10 cellular contexts compared by ENCODE assay signal in the genomic region with DNA sequence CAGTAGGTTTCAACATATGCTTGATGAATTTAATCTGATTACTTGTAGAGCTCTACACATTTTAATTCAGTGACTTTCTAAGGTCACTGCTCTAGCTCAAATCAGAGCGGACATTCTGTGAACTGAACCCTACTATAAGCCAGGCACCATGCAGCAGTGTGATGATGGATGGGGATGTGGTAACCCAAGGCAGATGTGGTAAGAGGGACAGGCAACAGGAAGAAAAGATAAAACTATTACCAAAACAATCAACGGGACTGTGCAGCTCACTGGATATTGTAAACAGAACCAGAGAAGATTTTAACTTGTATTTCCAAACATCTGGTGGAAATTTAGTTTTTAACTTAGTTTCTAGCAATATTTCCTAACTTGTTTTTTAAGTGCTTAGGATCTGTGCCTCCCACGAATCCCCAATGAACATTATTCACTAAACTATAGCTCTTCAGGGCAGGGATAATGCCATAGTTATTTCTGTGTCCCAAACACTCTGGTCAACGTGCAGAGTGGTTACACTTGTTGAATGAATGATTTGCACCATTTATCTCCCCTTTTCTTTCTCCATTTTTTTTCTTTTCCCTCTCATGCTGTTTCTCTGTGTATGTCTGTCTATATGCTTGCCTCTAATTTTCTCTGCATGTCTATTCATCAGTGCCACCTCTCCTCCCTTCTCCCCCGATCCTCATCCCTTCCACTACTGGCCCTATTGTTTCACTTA. TPM values are rescaled to one million over a fixed set of nuclear protein-coding genes. Genes with fewer than 3 reads are reported as not detected.
DNase-seq lines count a peak whose midpoint lies in the region; ATAC-seq and TF ChIP-seq lines count a peak whose summit lies in the region.
"Had no signal": no experiment of that assay in that cellular context is flagged by ENCODE, and none has a peak within 500 bp of the region (broad histone marks: within the 10 kb centered on the region; RNA-seq: fewer than 3 reads in every experiment).

No MANE protein-coding gene starts in this region.

- no peaks in the 10 kb centered on the region for H3K9me3 Mint-ChIP-seq in activated naive CD4-positive, alpha-beta T cell treated with anti-CD3 and anti-CD28 coated beads for 36 hours
- no peaks in the 10 kb centered on the region for H3K9me3 Mint-ChIP-seq in effector memory CD8-positive, alpha-beta T cell
- no peaks in the 10 kb centered on the region for H3K9me3 Mint-ChIP-seq in stimulated activated memory B cell treated with anti-CD40 and anti-IgM and Interleukin-4, amounts not matched to agents 10 μg/mL and 1 μg/mL and 100 μg/mL, for 72 hours

- WGBS in ovary, 3 donors, result 51 to 62% (median 53%) methylated on average over 5 of the region's 5 CpGs

- H3K9me3 ChIP-seq in SK-N-MC (ENCODE audit: low read depth, low read length) (no peaks in the 10 kb centered on the region), ovary (no peaks in the 10 kb centered on the region)

- H3K36me3 Mint-ChIP-seq in activated naive CD4-positive, alpha-beta T cell treated with anti-CD3 and anti-CD28 coated beads for 36 hours (ENCODE audit: low read depth), result peaks cover 17% of the 10 kb centered on the region
- peaks cover 7% of the 10 kb centered on the region for H3K36me3 Mint-ChIP-seq in effector memory CD8-positive, alpha-beta T cell (ENCODE audit: insufficient read depth)
- peaks cover 4% of the 10 kb centered on the region for H3K36me3 Mint-ChIP-seq in stimulated activated memory B cell treated with anti-CD40 and anti-IgM and Interleukin-4, amounts not matched to agents 10 μg/mL and 1 μg/mL and 100 μg/mL, for 72 hours

- H3K9ac ChIP-seq in SK-N-MC (ENCODE audit: insufficient read length), result peak overlapping the region; percentile 19

- no peaks in the 10 kb centered on the region for H3K27me3 ChIP-seq in ovary

- H3K27ac Mint-ChIP-seq in activated naive CD4-positive, alpha-beta T cell treated with anti-CD3 and anti-CD28 coated beads for 36 hours, result peak overlapping the region; percentile 67
- peak overlapping the region in 1 of 2 donors; percentile 4 for H3K27ac Mint-ChIP-seq in effector memory CD8-positive, alpha-beta T cell
- peak overlapping the region; percentile 45 for H3K27ac Mint-ChIP-seq in stimulated activated memory B cell treated with anti-CD40 and anti-IgM and Interleukin-4, amounts not matched to agents 10 μg/mL and 1 μg/mL and 100 μg/mL, for 72 hours

- peak overlapping the region; percentile 51 for H3K4me3 Mint-ChIP-seq in activated naive CD4-positive, alpha-beta T cell treated with anti-CD3 and anti-CD28 coated beads for 36 hours
- H3K4me3 Mint-ChIP-seq in effector memory CD8-positive, alpha-beta T cell, result peak overlapping the region; percentile 2 to 20
- H3K4me3 Mint-ChIP-seq in stimulated activated memory B cell treated with anti-CD40 and anti-IgM and Interleukin-4, amounts not matched to agents 10 μg/mL and 1 μg/mL and 100 μg/mL, for 72 hours, result peak overlapping the region; percentile 10

- H3K4me3 ChIP-seq in SK-N-MC, result peak overlapping the region; percentile 2; the same call in 1 of the 2 replicates
- no peak overlapping the region for H3K4me3 ChIP-seq in ovary

- no peak for TF ChIP-seq POLR2A in ovary (IDR thresholded peaks at IDR 0.05)

- TF ChIP-seq CTCF in ovary (IDR thresholded peaks at IDR 0.05), result no peak

- no peak for DNase-seq in activated naive CD4-positive, alpha-beta T cell treated with anti-CD3 and anti-CD28 coated beads for 36 hours
- no peak for DNase-seq in activated naive CD4-positive, alpha-beta T cell (lab: John Stamatoyannopoulos, UW)
- DNase-seq in SK-N-MC (ENCODE audit: low read depth, low spot score) (no peak), ovary (no peak), OCI-M2 (lab: John Stamatoyannopoulos, UW; ENCODE audit: unreplicated experiment) (no peak), ACHN (no peak)
- DNase-seq in effector memory CD8-positive, alpha-beta T cell, result no peak
- DNase-seq: NCI-H1436, T1000 had no signal

- H3K27ac ChIP-seq in SK-N-MC, result peak overlapping the region; percentile 60; the same call in 1 of the 2 replicates
- H3K27ac ChIP-seq in ovary, result no peak overlapping the region

- peaks cover 2% of the 10 kb centered on the region for H3K4me1 ChIP-seq in ovary (ENCODE audit: insufficient read depth)

- intact Hi-C loops in activated naive CD4-positive, alpha-beta T cell treated with anti-CD3 and anti-CD28 coated beads for 36 hours (cut with micrococcal nuclease), result loop anchor here (10.0 kb wide), 1 partner anchor 698 kb away; no protein-coding TSS in a partner anchor
- intact Hi-C loops in ovary (cut with DNase I), result no loop called here

- no peaks in the 10 kb centered on the region for H3K27me3 Mint-ChIP-seq in activated naive CD4-positive, alpha-beta T cell treated with anti-CD3 and anti-CD28 coated beads for 36 hours (ENCODE audit: low read depth)
- H3K27me3 Mint-ChIP-seq in effector memory CD8-positive, alpha-beta T cell, result no peaks in the 10 kb centered on the region
- no peaks in the 10 kb centered on the region for H3K27me3 Mint-ChIP-seq in stimulated activated memory B cell treated with anti-CD40 and anti-IgM and Interleukin-4, amounts not matched to agents 10 μg/mL and 1 μg/mL and 100 μg/mL, for 72 hours

- ATAC-seq in effector memory CD8-positive, alpha-beta T cell (replicated peaks), result peak; percentile 36
- no peak for ATAC-seq in stimulated activated memory B cell treated with anti-CD40 and anti-IgM and Interleukin-4, amounts not matched to agents 10 μg/mL and 1 μg/mL and 100 μg/mL, for 72 hours

- CTCF ChIA-PET in activated naive CD4-positive, alpha-beta T cell treated with anti-CD3 and anti-CD28 coated beads for 36 hours (lab: Charles Lee), result interaction anchor here (1.0 to 1.6 kb wide), 2 partner anchors 8 to 156 kb away, joined by 3 read pairs; no protein-coding TSS in a partner anchor

- TF ChIP-seq EP300 in ovary (IDR thresholded peaks at IDR 0.05), result no peak

- in situ Hi-C loops in ACHN (cut with HindIII; ENCODE audit: low pct_ligation_motif_present, low pct_unique_long_range_greater_than_20kb, low sequenced_read_pairs), result no loop called here

- H3K36me3 ChIP-seq in SK-N-MC (ENCODE audit: insufficient read depth, low read length) (no peaks in the 10 kb centered on the region), ovary (no peaks in the 10 kb centered on the region)

- peaks cover 57% of the 10 kb centered on the region for H3K4me1 Mint-ChIP-seq in activated naive CD4-positive, alpha-beta T cell treated with anti-CD3 and anti-CD28 coated beads for 36 hours (ENCODE audit: low read depth)
- H3K4me1 Mint-ChIP-seq in effector memory CD8-positive, alpha-beta T cell (ENCODE audit: low read depth in 2 of 2), result peaks cover 47 to 51% of the 10 kb centered on the region in 2 donors
- H3K4me1 Mint-ChIP-seq in stimulated activated memory B cell treated with anti-CD40 and anti-IgM and Interleukin-4, amounts not matched to agents 10 μg/mL and 1 μg/mL and 100 μg/mL, for 72 hours, result peaks cover 64% of the 10 kb centered on the region

RNA-seq across cellular contexts. Expression of a gene that starts 3.0 kb away (rescaled TPM):
- 10 to 100 TPM; 87.4 to 90.4 TPM for total RNA-seq in activated naive CD4-positive, alpha-beta T cell treated with anti-CD3 and anti-CD28 coated beads for 36 hours
- 10 to 100 TPM; 15.3 to 30.6 (median 21.4) TPM for total RNA-seq in ovary
- polyA plus RNA-seq in ovary, result 10 to 100 TPM in 1 of 2 donors, 1 to 10 TPM in 1; 6.5 to 15.6 TPM

RNA-seq across cellular contexts. Expression of a gene that starts 14.6 kb away (rescaled TPM):
- total RNA-seq in activated naive CD4-positive, alpha-beta T cell treated with anti-CD3 and anti-CD28 coated beads for 36 hours, result 100 to 1,000 TPM; 103 to 114 TPM
- total RNA-seq in ovary, result 10 to 100 TPM; 52.5 to 78.5 (median 73.2) TPM
- polyA plus RNA-seq in ovary, result 10 to 100 TPM; 62.4 to 64.5 TPM

RNA-seq across cellular contexts. Expression of a gene that starts 37.6 kb away (rescaled TPM):
- total RNA-seq in activated naive CD4-positive, alpha-beta T cell treated with anti-CD3 and anti-CD28 coated beads for 36 hours, result 10 to 100 TPM; 13.3 to 14.1 TPM
- 10 to 100 TPM; 10.7 to 16.4 (median 11.5) TPM for total RNA-seq in ovary
- polyA plus RNA-seq in ovary, result 1 to 10 TPM; 8.1 to 9.9 TPM
